Comparison of ENCODE assay signal across 14 cellular contexts in genomic region chr1:224769987-224770693, GRCh38.
A peak's percentile ranks its signal among the peaks of the same experiment; 100 is the strongest.
DNase-seq lines count a peak whose midpoint lies in the region; ATAC-seq and TF ChIP-seq lines count a peak whose summit lies in the region.
"Had no signal": no experiment of that assay in that cellular context is flagged by ENCODE, and none has a peak within 500 bp of the region (broad histone marks: within the 10 kb centered on the region; RNA-seq: fewer than 3 reads in every experiment).

No MANE protein-coding gene starts in this region.

- H2AFZ ChIP-seq in DND-41 (ENCODE audit: low read depth, low read length) (peak overlapping the region; percentile 15), neuronal stem cell (ENCODE audit: low read length) (no peak overlapping the region)

- no peak overlapping the region for H2BK120ac ChIP-seq in neuronal stem cell (ENCODE audit: low read depth, low read length)

- peak overlapping the region; percentile 69 for H3K18ac ChIP-seq in neuronal stem cell (ENCODE audit: low read length)

- no peak overlapping the region for H2BK12ac ChIP-seq in neuronal stem cell (ENCODE audit: low read length)

- no peak overlapping the region for H4K8ac ChIP-seq in neuronal stem cell (ENCODE audit: low read depth, low read length)

- intact Hi-C loops in esophagus muscularis mucosa (cut with DNase I), result no loop called here
- intact Hi-C loops in gastrocnemius medialis (cut with DNase I; ENCODE audit: low total_unique reads), result no loop called here

- H2BK5ac ChIP-seq in neuronal stem cell (ENCODE audit: low read length), result no peak overlapping the region

- no peak overlapping the region for H4K91ac ChIP-seq in neuronal stem cell (ENCODE audit: low read depth, low read length, poor library complexity)

- H3K9me3 ChIP-seq in DND-41 (ENCODE audit: insufficient read depth, low read length, severe bottlenecking) (no peaks in the 10 kb centered on the region), esophagus muscularis mucosa (no peaks in the 10 kb centered on the region), neuronal stem cell (replicated peaks in 1 of 2; ENCODE audit: control insufficient read depth in 2 of 2, insufficient read depth in 1 of 2, low read depth in 1 of 2, low read length in 2 of 2) (no peaks in the 10 kb centered on the region), gastrocnemius medialis (no peaks in the 10 kb centered on the region)
- H3K9me3 ChIP-seq: spleen had no signal

- H3K36me3 ChIP-seq in DND-41 (ENCODE audit: insufficient read depth, low read length) (no peaks in the 10 kb centered on the region), esophagus muscularis mucosa (no peaks in the 10 kb centered on the region), neuronal stem cell (replicated peaks in 1 of 2; ENCODE audit: control insufficient read depth in 2 of 2, insufficient read depth in 2 of 2, low read length in 2 of 2) (no peaks in the 10 kb centered on the region), gastrocnemius medialis (no peaks in the 10 kb centered on the region)
- H3K36me3 ChIP-seq: spleen had no signal

- H3K9ac ChIP-seq in DND-41 (ENCODE audit: low read depth, low read length), result no peak overlapping the region
- H3K9ac ChIP-seq in neuronal stem cell (ENCODE audit: low read depth, low read length, poor library complexity), result peak overlapping the region; percentile 36

- in situ Hi-C loops in gastrocnemius medialis (cut with MboI; ENCODE audit: low sequenced_read_pairs in 4 of 4), result no loop called here

- no peaks in the 10 kb centered on the region for H3K79me2 ChIP-seq in DND-41 (ENCODE audit: insufficient read depth, low read length)

- H3K4me2 ChIP-seq in DND-41 (ENCODE audit: insufficient read depth, low read length), result no peak overlapping the region
- H3K4me2 ChIP-seq in neuronal stem cell (ENCODE audit: insufficient read depth, low read length, poor library complexity, severe bottlenecking), result no peak overlapping the region

- no peak overlapping the region for H3K4me3 ChIP-seq in DND-41 (ENCODE audit: low read depth in 1 of 2, low read length in 2 of 2)
- no peak overlapping the region for H3K4me3 ChIP-seq in esophagus muscularis mucosa
- no peak overlapping the region for H3K4me3 ChIP-seq in neuronal stem cell (ENCODE audit: low read length in 2 of 2)
- H3K4me3 ChIP-seq in gastrocnemius medialis, result no peak overlapping the region
- H3K4me3 ChIP-seq: spleen had no signal

- no peak overlapping the region for H3K14ac ChIP-seq in neuronal stem cell (ENCODE audit: low read length)

- H3K27me3 ChIP-seq in DND-41 (ENCODE audit: insufficient read depth, low read length, poor library complexity) (no peaks in the 10 kb centered on the region), esophagus muscularis mucosa (no peaks in the 10 kb centered on the region), neuronal stem cell (ENCODE audit: control insufficient read depth in 3 of 3, insufficient read depth in 3 of 3, low read depth in 1 of 3, low read length in 3 of 3) (no peaks in the 10 kb centered on the region), gastrocnemius medialis (no peaks in the 10 kb centered on the region)

- peak; percentile 41 for DNase-seq in DND-41
- DNase-seq in M059J (ENCODE audit: low read depth), result peak; percentile 91
- peak; percentile 72 for DNase-seq in esophagus muscularis mucosa (ENCODE audit: extremely low spot score)
- DNase-seq in neuronal stem cell (ENCODE audit: low spot score), result no peak
- DNase-seq in T1000 (lab: John Stamatoyannopoulos, UW), result no peak
- DNase-seq in gastrocnemius medialis, result no peak
- DNase-seq in NCI-H2029 treated with DMSO at 0.1 percent for 48 hours (lab: John Stamatoyannopoulos, UW), result no peak
- DNase-seq: effector CD4-positive, alpha-beta T cell; naive thymus-derived CD8-positive, alpha-beta T cell; NCI-H1930; spleen; stimulated activated CD8-positive, alpha-beta memory T cell treated with anti-CD3 and anti-CD28 coated beads, Interleukin-4, amount 100 ng/mL, for 48 hours; T-helper 9 cell had no signal

- peaks cover 10% of the 10 kb centered on the region for H3K4me1 ChIP-seq in DND-41 (ENCODE audit: insufficient read depth, low read length)
- H3K4me1 ChIP-seq in esophagus muscularis mucosa, result peaks cover 6 to 22% (median 18%) of the 10 kb centered on the region in 4 donors
- H3K4me1 ChIP-seq in neuronal stem cell (ENCODE audit: control insufficient read depth in 2 of 2, insufficient read depth in 1 of 2, low read depth in 1 of 2, low read length in 2 of 2), result peaks cover 0 to 6% of the 10 kb centered on the region in 2 donors
- H3K4me1 ChIP-seq in gastrocnemius medialis, result no peaks in the 10 kb centered on the region
- H3K4me1 ChIP-seq: spleen had no signal

- TF ChIP-seq POLR2A in esophagus muscularis mucosa (IDR thresholded peaks at IDR 0.05; ENCODE audit: low read depth), result no peak
- no peak for TF ChIP-seq POLR2A in gastrocnemius medialis (IDR thresholded peaks at IDR 0.05)

- H3K23ac ChIP-seq in neuronal stem cell (ENCODE audit: low read depth, low read length, poor library complexity), result no peak overlapping the region

- no peaks in the 10 kb centered on the region for H3K79me1 ChIP-seq in neuronal stem cell (ENCODE audit: low read depth, low read length)

- H3K4ac ChIP-seq in neuronal stem cell (ENCODE audit: low read length), result no peak overlapping the region

- TF ChIP-seq EP300 in esophagus muscularis mucosa (IDR thresholded peaks at IDR 0.05), result no peak

- H3K27ac ChIP-seq in DND-41 (ENCODE audit: low read length), result 0 out of 2 replicates have a peak overlapping the region, but pooled peaks have one; percentile 15
- H3K27ac ChIP-seq in esophagus muscularis mucosa (replicated peaks in 1 of 4), result peak overlapping the region in 1 of 4 donors; percentile 15
- H3K27ac ChIP-seq in neuronal stem cell (replicated peaks; ENCODE audit: low read length), result no peak overlapping the region
- H3K27ac ChIP-seq in gastrocnemius medialis, result no peak overlapping the region
- H3K27ac ChIP-seq: spleen had no signal

- no peaks in the 10 kb centered on the region for H4K20me1 ChIP-seq in DND-41 (ENCODE audit: insufficient read depth, low read length)

- no peak overlapping the region for H2AK5ac ChIP-seq in neuronal stem cell (ENCODE audit: low read depth, low read length)

- WGBS in esophagus muscularis mucosa, result 44% methylated on average over 5 of the region's 6 CpGs
- no CpG with 5 or more reads among the region's 6 CpGs for WGBS in neuronal stem cell (ENCODE audit: extremely low coverage in 2 of 2, insufficient read length in 2 of 2, insufficient replicate concordance in 1 of 2), 2 donors

- H2BK15ac ChIP-seq in neuronal stem cell (ENCODE audit: low read length), result no peak overlapping the region

- no peak for TF ChIP-seq CTCF in DND-41 (IDR thresholded peaks at IDR 0.05; ENCODE audit: borderline replicate concordance, extremely low read depth, low read length, poor library complexity, severe bottlenecking)
- TF ChIP-seq CTCF in esophagus muscularis mucosa (IDR thresholded peaks at IDR 0.05), result no peak
- no peak for TF ChIP-seq CTCF in gastrocnemius medialis (IDR thresholded peaks at IDR 0.05 in 4 of 5, conservative IDR thresholded peaks at IDR 0.05 in 1 of 5)

- ATAC-seq in DND-41 (ENCODE audit: insufficient read depth, low read depth) (peak; percentile 85), GM21786 (IDR thresholded peaks at IDR 0.05; ENCODE audit: unreplicated experiment) (no peak), gastrocnemius medialis (no peak)
- ATAC-seq: naive thymus-derived CD8-positive, alpha-beta T cell had no signal

Comparison
In these comparisons a context has a peak if more than half of its experiments do, and no peak if none do; other contexts are left out.
1. DNase-seq: peak in DND-41 (single experiment), M059J (single experiment) and esophagus muscularis mucosa (single experiment); none in neuronal stem cell (single experiment), T1000 (single experiment), gastrocnemius medialis (0 of 2) and NCI-H2029 treated with DMSO at 0.1 percent for 48 hours (single experiment).